ENCODE assay signal across 12 cellular contexts in the genomic region with DNA sequence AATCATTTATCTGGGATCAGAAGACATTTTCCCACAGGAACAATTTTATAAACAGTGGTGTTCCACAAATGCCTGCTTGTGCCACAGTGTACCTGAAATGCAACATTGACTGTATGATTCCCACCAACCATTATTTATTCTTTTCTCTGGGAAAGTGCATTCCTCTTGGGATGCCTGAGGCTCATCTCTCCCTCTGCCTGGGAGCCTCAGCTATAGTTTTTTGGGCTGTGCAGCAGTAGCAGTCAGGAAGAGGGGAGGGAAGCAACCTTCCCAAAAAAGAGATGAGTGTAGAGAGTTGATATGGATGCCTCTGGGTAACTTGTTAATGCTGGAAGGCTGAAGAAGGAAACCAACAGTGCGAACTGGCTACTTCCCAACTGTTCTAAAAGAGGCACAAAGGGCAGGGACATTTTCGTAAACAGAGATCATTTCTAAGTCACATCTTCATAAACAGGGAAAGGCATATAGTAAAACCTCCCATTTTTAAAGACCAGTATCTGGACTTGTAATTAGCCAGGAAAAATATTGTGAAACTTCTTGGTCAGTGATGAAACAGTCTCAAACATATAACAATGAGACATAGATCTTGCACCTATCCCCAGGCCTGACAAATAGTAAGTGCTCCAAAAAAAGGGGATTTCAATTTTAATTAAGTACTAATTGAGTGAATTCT. TPM values are rescaled to one million over a fixed set of nuclear protein-coding genes. Genes with fewer than 3 reads are reported as not detected.
A peak's percentile ranks its signal among the peaks of the same experiment; 100 is the strongest.
DNase-seq lines count a peak whose midpoint lies in the region; ATAC-seq, FAIRE-seq and TF ChIP-seq lines count a peak whose summit lies in the region.
"Had no signal": no experiment of that assay in that cellular context is flagged by ENCODE, and none has a peak within 500 bp of the region (broad histone marks: within the 10 kb centered on the region; RNA-seq: fewer than 3 reads in every experiment).

No MANE protein-coding gene starts in this region.

- H3K4ac ChIP-seq in trophoblast cell (ENCODE audit: low read depth, low read length): no peak overlapping the region

- H3K4me3 ChIP-seq in BLaER1 (no peak overlapping the region), adipocyte (ENCODE audit: low read length) (no peak overlapping the region), foreskin fibroblast (ENCODE audit: low read depth in 1 of 2, low read length in 2 of 2) (no peak overlapping the region), trophoblast cell (ENCODE audit: low read depth, low read length) (no peak overlapping the region), small intestine (ENCODE audit: low read depth in 1 of 2, low read length in 2 of 2) (no peak overlapping the region)

- no peak for FAIRE-seq in small intestine (lab: Jason Lieb, UNC)

- peak overlapping the region; percentile 42 for H4K8ac ChIP-seq in trophoblast cell (ENCODE audit: low read depth, low read length)

- H3K9ac ChIP-seq in BLaER1: peak overlapping the region; percentile 81; the same call in 1 of the 2 replicates
- H3K9ac ChIP-seq in adipocyte (ENCODE audit: low read length): peak overlapping the region; percentile 98
- H3K9ac ChIP-seq in trophoblast cell (ENCODE audit: low read length): no peak overlapping the region

- no CpG with 5 or more reads among the region's 2 CpGs for WGBS in trophoblast cell (ENCODE audit: extremely low coverage, insufficient coverage, insufficient read length)
- WGBS in small intestine, 3 donors: 49 to 56% (median 50%) methylated on average over 2 of the region's 2 CpGs

- H4K12ac ChIP-seq in trophoblast cell (ENCODE audit: low read depth, low read length): no peak overlapping the region

- peak overlapping the region; percentile 82 for H3K4me2 ChIP-seq in BLaER1
- H3K4me2 ChIP-seq in trophoblast cell (ENCODE audit: low read length): peak overlapping the region; percentile 7

- H3K18ac ChIP-seq in trophoblast cell (ENCODE audit: low read length): no peak overlapping the region

- peaks cover 3% of the 10 kb centered on the region; the same call in 1 of the 2 replicates for H3K36me3 ChIP-seq in BLaER1
- H3K36me3 ChIP-seq in adipocyte (ENCODE audit: control insufficient read depth, insufficient read depth, low read length, severe bottlenecking): peaks cover 2% of the 10 kb centered on the region
- peaks cover 2% of the 10 kb centered on the region in 2 experiments for H3K36me3 ChIP-seq in trophoblast cell (ENCODE audit: control insufficient read depth in 1 of 2, insufficient read depth in 2 of 2, low read length in 2 of 2)
- H3K36me3 ChIP-seq in small intestine (ENCODE audit: control insufficient read depth in 2 of 2, insufficient read depth in 2 of 2, low read length in 2 of 2): no peaks in the 10 kb centered on the region
- H3K36me3 ChIP-seq: adrenal gland had no signal

- ATAC-seq in HG03159 (IDR thresholded peaks at IDR 0.05; ENCODE audit: unreplicated experiment) (no peak), left colon (no peak)

- peak overlapping the region; percentile 78 for H2BK120ac ChIP-seq in trophoblast cell (ENCODE audit: insufficient read depth, low read length, poor library complexity)

- peak overlapping the region; percentile 81 for H4K91ac ChIP-seq in trophoblast cell (ENCODE audit: low read depth, low read length)

- peak overlapping the region; percentile 55 for H3K14ac ChIP-seq in trophoblast cell (ENCODE audit: low read length)

- H3K27ac ChIP-seq in BLaER1 (peak overlapping the region; percentile 63), trophoblast cell (ENCODE audit: low read depth, low read length) (peak overlapping the region; percentile 96), small intestine (ENCODE audit: low read depth in 1 of 2, low read length in 1 of 2) (peak overlapping the region in 1 of 2 donors; percentile 84)

- peak overlapping the region; percentile 98 for H2BK12ac ChIP-seq in trophoblast cell (ENCODE audit: low read length)

- H3K79me2 ChIP-seq in trophoblast cell (ENCODE audit: control insufficient read depth, insufficient read depth, low read length, poor library complexity): peaks cover 14% of the 10 kb centered on the region

- H2AK5ac ChIP-seq in trophoblast cell (ENCODE audit: low read length): peak overlapping the region; percentile 52

- H3K4me1 ChIP-seq in BLaER1 (peaks cover 63% of the 10 kb centered on the region), adipocyte (ENCODE audit: control insufficient read depth, insufficient read depth, low read length) (peaks cover 30% of the 10 kb centered on the region), trophoblast cell (ENCODE audit: control insufficient read depth in 1 of 2, insufficient read depth in 2 of 2, low read length in 2 of 2) (peaks cover 13 to 22% of the 10 kb centered on the region in 2 experiments), small intestine (ENCODE audit: control insufficient read depth in 2 of 2, insufficient read depth in 1 of 2, low read depth in 1 of 2, low read length in 1 of 2) (no peaks in the 10 kb centered on the region)

- TF ChIP-seq CTCF in foreskin fibroblast (IDR thresholded peaks at IDR 0.05; ENCODE audit: low read depth, low read length): no peak

- H2BK5ac ChIP-seq in trophoblast cell (ENCODE audit: low read depth, low read length, poor library complexity): peak overlapping the region; percentile 90

- peaks cover 4% of the 10 kb centered on the region; the same call in 1 of the 2 replicates for H3K9me3 ChIP-seq in BLaER1
- H3K9me3 ChIP-seq in adipocyte (ENCODE audit: control insufficient read depth, low read length): no peaks in the 10 kb centered on the region
- peaks cover 2% of the 10 kb centered on the region for H3K9me3 ChIP-seq in trophoblast cell (ENCODE audit: insufficient read depth, low read depth, low read length)
- H3K9me3 ChIP-seq in small intestine (ENCODE audit: control insufficient read depth, low read depth): no peaks in the 10 kb centered on the region
- H3K9me3 ChIP-seq: adrenal gland had no signal

- intact Hi-C loops in left colon (cut with DNase I, micrococcal nuclease): no loop called here

- DNase-seq in adipocyte (ENCODE audit: low read depth): peak; percentile 78
- DNase-seq in foreskin fibroblast: peak; percentile 51 to 73
- DNase-seq in trophoblast cell: peak in 1 of 2 donors; percentile 61
- DNase-seq in small intestine: no peak
- no peak for DNase-seq in ureter (ENCODE audit: low spot score)
- DNase-seq in left colon: no peak
- DNase-seq: activated CD8-positive, alpha-beta memory T cell treated with anti-CD3 and anti-CD28 coated beads for 24 hours; adrenal gland; hippocampal formation; NCI-H446 had no signal

- no peaks in the 10 kb centered on the region for H4K20me1 ChIP-seq in BLaER1

- H3K27me3 ChIP-seq in BLaER1 (no peaks in the 10 kb centered on the region), adipocyte (replicated peaks; ENCODE audit: control insufficient read depth, insufficient read depth, low read length) (no peaks in the 10 kb centered on the region), trophoblast cell (ENCODE audit: insufficient read depth, low read length) (no peaks in the 10 kb centered on the region), small intestine (ENCODE audit: control insufficient read depth in 2 of 2, insufficient read depth in 2 of 2, low read length in 2 of 2) (no peaks in the 10 kb centered on the region)
- H3K27me3 ChIP-seq: adrenal gland had no signal

- H3K79me1 ChIP-seq in trophoblast cell (ENCODE audit: low read length): peaks cover 31% of the 10 kb centered on the region

- H3K23ac ChIP-seq in trophoblast cell (ENCODE audit: low read length): no peak overlapping the region

- no peak overlapping the region for H2AFZ ChIP-seq in trophoblast cell (ENCODE audit: insufficient read depth, low read length, poor library complexity)

RNA-seq across cellular contexts. Expression of gene CALD1, which starts 1.4 kb away (rescaled TPM):
- polyA plus RNA-seq in trophoblast cell (2013): 510 and 518 TPM in 2 replicates
- 10 to 100 TPM in 2 of 3 donors, 1 to 10 TPM in 1; 3.4 to 62.8 (median 27.8) TPM for polyA plus RNA-seq in small intestine
- 389 TPM for total RNA-seq in ureter
- total RNA-seq in left colon: 100 to 1,000 TPM in 1 of 2 donors, 10 to 100 TPM in 1; 36.7 to 161 TPM

Comparison
In these comparisons a context has a peak if more than half of its experiments do, and no peak if none do; other contexts are left out.
1. DNase-seq: peak in adipocyte (single experiment) and foreskin fibroblast (2 of 2); none in small intestine (single experiment), ureter (single experiment) and left colon (0 of 2).